ENCODE assay signal across 9 cellular contexts in the genomic region with DNA sequence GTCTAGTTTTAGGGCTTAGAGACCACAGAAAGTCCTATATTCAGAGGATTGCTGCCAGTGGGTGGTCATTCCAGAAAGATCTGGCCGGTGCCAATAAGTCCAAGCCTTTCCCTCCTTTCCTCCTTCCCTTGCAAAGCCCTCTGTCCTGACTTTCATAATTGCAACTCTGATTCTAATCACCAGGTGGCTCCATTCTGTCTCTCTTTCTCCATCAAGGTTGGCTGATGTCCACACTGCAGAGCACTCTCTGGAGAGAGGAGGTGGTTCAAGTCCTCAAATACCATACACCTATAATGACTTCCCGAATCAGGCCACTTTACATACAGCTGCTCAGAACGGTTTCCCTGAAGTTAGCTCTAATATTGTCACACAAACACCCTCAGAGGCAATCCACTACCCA. TPM values are rescaled to one million over a fixed set of nuclear protein-coding genes. Genes with fewer than 3 reads are reported as not detected.
A peak's percentile ranks its signal among the peaks of the same experiment; 100 is the strongest.
DNase-seq lines count a peak whose midpoint lies in the region; ATAC-seq and TF ChIP-seq lines count a peak whose summit lies in the region.
"Had no signal": no experiment of that assay in that cellular context is flagged by ENCODE, and none has a peak within 500 bp of the region (broad histone marks: within the 10 kb centered on the region; RNA-seq: fewer than 3 reads in every experiment).

No MANE protein-coding gene starts in this region.

- no peaks in the 10 kb centered on the region for H3K9me3 Mint-ChIP-seq in natural killer cell
- no peaks in the 10 kb centered on the region for H3K9me3 Mint-ChIP-seq in activated T-cell treated with anti-CD3 and anti-CD28 coated beads, Interleukin-2, amount 50 U/mL, for 4 hours

- H4K20me1 ChIP-seq in KMS-11 (ENCODE audit: insufficient read depth) = no peaks in the 10 kb centered on the region

- DNase-seq in G401 (ENCODE audit: low spot score) (peak; percentile 21), SK-N-DZ (ENCODE audit: low spot score) (peak; percentile 28), left lung (no peak), natural killer cell (no peak)
- DNase-seq in stimulated activated CD4-positive, alpha-beta T cell treated with anti-CD3 and anti-CD28 coated beads, Interleukin-2, amount 100 ng/mL, for 24 hours = no peak
- DNase-seq in activated T-cell treated with anti-CD3 and anti-CD28 coated beads, Interleukin-2, amount 50 U/mL, for 4 hours = no peak

- H3K27ac ChIP-seq in KMS-11 (no peak overlapping the region), left lung (no peak overlapping the region)
- H3K27ac ChIP-seq: epithelial cell of prostate had no signal

- H3K36me3 ChIP-seq in KMS-11 (ENCODE audit: insufficient read depth) (no peaks in the 10 kb centered on the region), left lung (no peaks in the 10 kb centered on the region)

- no peak overlapping the region for H3K4me3 Mint-ChIP-seq in natural killer cell
- H3K4me3 Mint-ChIP-seq in activated T-cell treated with anti-CD3 and anti-CD28 coated beads, Interleukin-2, amount 50 U/mL, for 4 hours = no peak overlapping the region

- no peaks in the 10 kb centered on the region for H3K4me1 Mint-ChIP-seq in natural killer cell
- no peaks in the 10 kb centered on the region for H3K4me1 Mint-ChIP-seq in activated T-cell treated with anti-CD3 and anti-CD28 coated beads, Interleukin-2, amount 50 U/mL, for 4 hours (ENCODE audit: low read depth)

- ATAC-seq in left lung (peak; percentile 94), HG02973 (IDR thresholded peaks at IDR 0.05; ENCODE audit: unreplicated experiment) (no peak), natural killer cell (no peak)
- ATAC-seq in activated T-cell treated with anti-CD3 and anti-CD28 coated beads, Interleukin-2, amount 50 U/mL, for 4 hours = no peak

- no peaks in the 10 kb centered on the region for H3K9me3 ChIP-seq in left lung

- no peaks in the 10 kb centered on the region for H3K27me3 ChIP-seq in KMS-11 (ENCODE audit: insufficient read depth, low read depth)
- H3K27me3 ChIP-seq in left lung = no peaks in the 10 kb centered on the region

- H3K9ac ChIP-seq in KMS-11 = no peak overlapping the region

- H2AFZ ChIP-seq in KMS-11 (ENCODE audit: low read depth) = no peak overlapping the region

- H3K27ac Mint-ChIP-seq in natural killer cell = no peak overlapping the region

- intact Hi-C loops in left lung (cut with DNase I) = no loop called here
- intact Hi-C loops in natural killer cell (cut with micrococcal nuclease) = no loop called here

- no peaks in the 10 kb centered on the region for H3K79me2 ChIP-seq in KMS-11 (ENCODE audit: insufficient read depth, low read depth)

- no peaks in the 10 kb centered on the region for H3K27me3 Mint-ChIP-seq in natural killer cell (ENCODE audit: low read depth in 2 of 2)
- H3K27me3 Mint-ChIP-seq in activated T-cell treated with anti-CD3 and anti-CD28 coated beads, Interleukin-2, amount 50 U/mL, for 4 hours (ENCODE audit: low read depth) = no peaks in the 10 kb centered on the region

- no peaks in the 10 kb centered on the region for H3K36me3 Mint-ChIP-seq in natural killer cell
- H3K36me3 Mint-ChIP-seq in activated T-cell treated with anti-CD3 and anti-CD28 coated beads, Interleukin-2, amount 50 U/mL, for 4 hours (ENCODE audit: insufficient read depth) = peaks cover 2% of the 10 kb centered on the region

- TF ChIP-seq CTCF in KMS-11 (conservative IDR thresholded peaks at IDR 0.05; ENCODE audit: low read depth, low read length) (peak; percentile 37), left lung (IDR thresholded peaks at IDR 0.05) (no peak), natural killer cell (IDR thresholded peaks at IDR 0.05) (no peak)

- in situ Hi-C loops in G401 (cut with HindIII; ENCODE audit: low sequenced_read_pairs) = no loop called here

- H3K4me1 ChIP-seq in KMS-11 (ENCODE audit: low read depth, poor library complexity, severe bottlenecking) (no peaks in the 10 kb centered on the region), left lung (no peaks in the 10 kb centered on the region)

- no peak overlapping the region for H3K4me2 ChIP-seq in KMS-11

- H3K4me3 ChIP-seq in KMS-11 (IDR thresholded peaks at IDR 0.05; ENCODE audit: insufficient read depth, low read depth, low read length) = no peak overlapping the region
- no peak overlapping the region for H3K4me3 ChIP-seq in left lung

RNA-seq across cellular contexts. Expression of gene ARMCX4, which starts 22.4 kb away (rescaled TPM):
- not detected in 2 replicates for total RNA-seq in G401 (2014; rRNA removed; shearing (Covaris generic))
- 1.4 and 1.9 TPM in 2 replicates for polyA plus RNA-seq in SK-N-DZ (2014; cell fraction: cytosol; rRNA removed)
- 15.6 and 19.6 TPM in 2 replicates for polyA plus RNA-seq in SK-N-DZ (2014; cell fraction: nucleus; rRNA removed)
- total RNA-seq in left lung = 10 to 100 TPM; 11.5 to 11.6 TPM
- 1 to 10 TPM; 7.9 to 9.2 (median 8.5) TPM for total RNA-seq in natural killer cell
- 1 to 10 TPM; 2.7 to 4.6 (median 3.6) TPM for total RNA-seq in activated T-cell treated with anti-CD3 and anti-CD28 coated beads, Interleukin-2, amount 50 U/mL, for 4 hours

RNA-seq across cellular contexts. Expression of gene HNRNPH2, which starts 54.9 kb away (rescaled TPM):
- total RNA-seq in G401 (2014; rRNA removed; shearing (Covaris generic)) = 44.3 and 54.6 TPM in 2 replicates
- polyA plus RNA-seq in SK-N-DZ (2014; cell fraction: cytosol; rRNA removed) = 57.3 and 58.1 TPM in 2 replicates
- polyA plus RNA-seq in SK-N-DZ (2014; cell fraction: nucleus; rRNA removed) = 12.2 and 23.3 TPM in 2 replicates
- total RNA-seq in left lung (10 to 100 TPM; 66.2 to 71.5 TPM), natural killer cell (10 to 100 TPM; 47.3 to 56.1 (median 52.9) TPM)
- 10 to 100 TPM; 25.3 to 28.7 (median 26.5) TPM for total RNA-seq in activated T-cell treated with anti-CD3 and anti-CD28 coated beads, Interleukin-2, amount 50 U/mL, for 4 hours

RNA-seq across cellular contexts. Expression of gene GLA, which starts 55.2 kb away (rescaled TPM):
- 80.4 and 86.3 TPM in 2 replicates for total RNA-seq in G401 (2014; rRNA removed; shearing (Covaris generic))
- 50.1 and 59.0 TPM in 2 replicates for polyA plus RNA-seq in SK-N-DZ (2014; cell fraction: cytosol; rRNA removed)
- polyA plus RNA-seq in SK-N-DZ (2014; cell fraction: nucleus; rRNA removed) = 104 and 106 TPM in 2 replicates
- total RNA-seq in left lung (10 to 100 TPM; 30.1 to 57.7 TPM), natural killer cell (10 to 100 TPM; 34.9 to 71.9 (median 47.9) TPM)
- total RNA-seq in activated T-cell treated with anti-CD3 and anti-CD28 coated beads, Interleukin-2, amount 50 U/mL, for 4 hours = 10 to 100 TPM; 49.6 to 70.8 (median 62.4) TPM

Comparison
In these comparisons a context has a peak if more than half of its experiments do, and no peak if none do; other contexts are left out.
1. DNase-seq: peak in G401 (single experiment) and SK-N-DZ (single experiment); none in left lung (0 of 2), stimulated activated CD4-positive, alpha-beta T cell treated with anti-CD3 and anti-CD28 coated beads, Interleukin-2, amount 100 ng/mL, for 24 hours (0 of 2), natural killer cell (single experiment) and activated T-cell treated with anti-CD3 and anti-CD28 coated beads, Interleukin-2, amount 50 U/mL, for 4 hours (single experiment).